ENCODE assay signal across 1 cellular context in genomic region chr3:79765854-79766253, GRCh38.
TF ChIP-seq lines count a peak whose summit lies in the region.

No MANE protein-coding gene starts in this region.

TF ChIP-seq in WTC11, 78 proteins besides CTCF, POLR2A, EP300 and RAD21 (continued from another document):
- TF ChIP-seq ZMAT4 (CRISPR knock-in tag; IDR thresholded peaks at IDR 0.05) (no peak), ZNF138 (CRISPR knock-in tag; conservative IDR thresholded peaks at IDR 0.05) (no peak), TEAD1 (CRISPR knock-in tag; IDR thresholded peaks at IDR 0.05) (no peak), MYBL2 (CRISPR knock-in tag; IDR thresholded peaks at IDR 0.05) (no peak), OVOL2 (CRISPR knock-in tag; IDR thresholded peaks at IDR 0.05; ENCODE audit: borderline replicate concordance) (no peak), SP1 (CRISPR knock-in tag; conservative IDR thresholded peaks at IDR 0.05) (no peak), JAZF1 (CRISPR knock-in tag; IDR thresholded peaks at IDR 0.05) (no peak), SMAD4 (CRISPR knock-in tag; IDR thresholded peaks at IDR 0.05) (no peak)
